Comparison of ENCODE assay signal across 1 cellular context in the genomic region with DNA sequence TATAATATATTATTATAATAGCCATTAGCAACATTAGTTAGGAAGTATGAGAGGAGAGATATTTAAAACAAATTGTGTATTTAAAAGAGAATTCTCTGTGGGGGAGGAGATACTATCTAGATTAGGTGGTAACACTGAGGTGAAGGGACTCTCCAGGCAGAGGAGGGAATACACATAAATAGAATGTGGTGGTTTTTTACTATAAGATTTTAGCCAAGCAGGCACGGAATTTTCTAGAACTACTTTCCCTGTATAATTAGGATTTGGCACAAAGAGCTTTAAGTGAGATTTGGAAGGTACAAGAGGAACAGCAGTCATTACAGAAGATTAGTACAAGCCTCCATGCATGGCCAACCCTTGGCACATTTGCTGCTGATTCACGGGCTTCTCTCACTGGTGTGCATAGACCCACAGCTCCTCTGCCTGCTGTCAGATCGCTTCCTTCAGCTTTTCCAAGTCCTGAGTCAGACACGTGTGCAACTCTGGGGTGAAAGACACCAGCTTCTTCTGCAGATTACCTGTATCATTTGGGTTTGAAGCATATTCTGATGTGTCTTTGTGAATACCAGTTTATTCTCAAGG.
TF ChIP-seq lines count a peak whose summit lies in the region.

No MANE protein-coding gene starts in this region.

TF ChIP-seq in GM12878, 131 proteins besides CTCF, POLR2A, EP300 and RAD21 (continued from another document and continues in another):
- TF ChIP-seq JUNB (IDR thresholded peaks at IDR 0.05) (0 out of 2 replicates have a peak, but pooled peaks have one; percentile 9), CBX3 (IDR thresholded peaks at IDR 0.05; ENCODE audit: borderline replicate concordance, low read depth) (no peak), TBL1XR1 (IDR thresholded peaks at IDR 0.05; ENCODE audit: low read depth, low read length) (no peak), CHD2 (IDR thresholded peaks at IDR 0.05; ENCODE audit: borderline replicate concordance, low read depth, low read length) (no peak), E2F8 (IDR thresholded peaks at IDR 0.05; ENCODE audit: low read depth, partially characterized antibody) (no peak), ZNF274 (IDR thresholded peaks at IDR 0.05; ENCODE audit: insufficient read depth, insufficient read length) (no peak), MEF2A (IDR thresholded peaks at IDR 0.05; ENCODE audit: insufficient read depth, low read depth, low read length) (peak; percentile 75), HDAC2 (IDR thresholded peaks at IDR 0.05) (no peak), MXI1 (IDR thresholded peaks at IDR 0.05; ENCODE audit: low read depth, low read length) (no peak), SKIL (IDR thresholded peaks at IDR 0.05; ENCODE audit: low read depth, poor library complexity, severe bottlenecking) (peak; percentile 29), E4F1 (IDR thresholded peaks at IDR 0.05; ENCODE audit: borderline replicate concordance, partially characterized antibody) (no peak), HDGF (IDR thresholded peaks at IDR 0.05) (no peak), RUNX3 (IDR thresholded peaks at IDR 0.05; ENCODE audit: low read length) (peak; percentile 77), MLLT1 (IDR thresholded peaks at IDR 0.05) (0 out of 2 replicates have a peak, but pooled peaks have one; percentile 9), NBN (IDR thresholded peaks at IDR 0.05) (no peak), RCOR1 (conservative IDR thresholded peaks at IDR 0.05; ENCODE audit: low read depth, low read length) (no peak), MAX (IDR thresholded peaks at IDR 0.05; ENCODE audit: low read depth, low read length) (no peak), ZBED1 (IDR thresholded peaks at IDR 0.05; ENCODE audit: borderline replicate concordance) (no peak), PRDM15 (CRISPR knock-in tag; IDR thresholded peaks at IDR 0.05) (no peak), ETV6 (conservative IDR thresholded peaks at IDR 0.05 in 1 of 2, IDR thresholded peaks at IDR 0.05 in 1 of 2; ENCODE audit: borderline replicate concordance in 1 of 2, low read depth in 1 of 2) (no peak), CEBPB (IDR thresholded peaks at IDR 0.05; ENCODE audit: borderline replicate concordance in 1 of 2, low read depth in 2 of 2, low read length in 2 of 2) (no peak), ZNF384 (IDR thresholded peaks at IDR 0.05; ENCODE audit: borderline replicate concordance, low read depth, low read length) (no peak), BCL11A (IDR thresholded peaks at IDR 0.05; ENCODE audit: low read depth, low read length) (0 out of 2 replicates have a peak, but pooled peaks have one; percentile 13), ZBTB11 (CRISPR knock-in tag; IDR thresholded peaks at IDR 0.05) (no peak)
- TF ChIP-seq, protein P1, sequence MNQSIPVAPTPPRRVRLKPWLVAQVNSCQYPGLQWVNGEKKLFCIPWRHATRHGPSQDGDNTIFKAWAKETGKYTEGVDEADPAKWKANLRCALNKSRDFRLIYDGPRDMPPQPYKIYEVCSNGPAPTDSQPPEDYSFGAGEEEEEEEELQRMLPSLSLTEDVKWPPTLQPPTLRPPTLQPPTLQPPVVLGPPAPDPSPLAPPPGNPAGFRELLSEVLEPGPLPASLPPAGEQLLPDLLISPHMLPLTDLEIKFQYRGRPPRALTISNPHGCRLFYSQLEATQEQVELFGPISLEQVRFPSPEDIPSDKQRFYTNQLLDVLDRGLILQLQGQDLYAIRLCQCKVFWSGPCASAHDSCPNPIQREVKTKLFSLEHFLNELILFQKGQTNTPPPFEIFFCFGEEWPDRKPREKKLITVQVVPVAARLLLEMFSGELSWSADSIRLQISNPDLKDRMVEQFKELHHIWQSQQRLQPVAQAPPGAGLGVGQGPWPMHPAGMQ (IDR thresholded peaks at IDR 0.05; ENCODE audit: borderline replicate concordance): no peak
- TF ChIP-seq, protein P2, sequence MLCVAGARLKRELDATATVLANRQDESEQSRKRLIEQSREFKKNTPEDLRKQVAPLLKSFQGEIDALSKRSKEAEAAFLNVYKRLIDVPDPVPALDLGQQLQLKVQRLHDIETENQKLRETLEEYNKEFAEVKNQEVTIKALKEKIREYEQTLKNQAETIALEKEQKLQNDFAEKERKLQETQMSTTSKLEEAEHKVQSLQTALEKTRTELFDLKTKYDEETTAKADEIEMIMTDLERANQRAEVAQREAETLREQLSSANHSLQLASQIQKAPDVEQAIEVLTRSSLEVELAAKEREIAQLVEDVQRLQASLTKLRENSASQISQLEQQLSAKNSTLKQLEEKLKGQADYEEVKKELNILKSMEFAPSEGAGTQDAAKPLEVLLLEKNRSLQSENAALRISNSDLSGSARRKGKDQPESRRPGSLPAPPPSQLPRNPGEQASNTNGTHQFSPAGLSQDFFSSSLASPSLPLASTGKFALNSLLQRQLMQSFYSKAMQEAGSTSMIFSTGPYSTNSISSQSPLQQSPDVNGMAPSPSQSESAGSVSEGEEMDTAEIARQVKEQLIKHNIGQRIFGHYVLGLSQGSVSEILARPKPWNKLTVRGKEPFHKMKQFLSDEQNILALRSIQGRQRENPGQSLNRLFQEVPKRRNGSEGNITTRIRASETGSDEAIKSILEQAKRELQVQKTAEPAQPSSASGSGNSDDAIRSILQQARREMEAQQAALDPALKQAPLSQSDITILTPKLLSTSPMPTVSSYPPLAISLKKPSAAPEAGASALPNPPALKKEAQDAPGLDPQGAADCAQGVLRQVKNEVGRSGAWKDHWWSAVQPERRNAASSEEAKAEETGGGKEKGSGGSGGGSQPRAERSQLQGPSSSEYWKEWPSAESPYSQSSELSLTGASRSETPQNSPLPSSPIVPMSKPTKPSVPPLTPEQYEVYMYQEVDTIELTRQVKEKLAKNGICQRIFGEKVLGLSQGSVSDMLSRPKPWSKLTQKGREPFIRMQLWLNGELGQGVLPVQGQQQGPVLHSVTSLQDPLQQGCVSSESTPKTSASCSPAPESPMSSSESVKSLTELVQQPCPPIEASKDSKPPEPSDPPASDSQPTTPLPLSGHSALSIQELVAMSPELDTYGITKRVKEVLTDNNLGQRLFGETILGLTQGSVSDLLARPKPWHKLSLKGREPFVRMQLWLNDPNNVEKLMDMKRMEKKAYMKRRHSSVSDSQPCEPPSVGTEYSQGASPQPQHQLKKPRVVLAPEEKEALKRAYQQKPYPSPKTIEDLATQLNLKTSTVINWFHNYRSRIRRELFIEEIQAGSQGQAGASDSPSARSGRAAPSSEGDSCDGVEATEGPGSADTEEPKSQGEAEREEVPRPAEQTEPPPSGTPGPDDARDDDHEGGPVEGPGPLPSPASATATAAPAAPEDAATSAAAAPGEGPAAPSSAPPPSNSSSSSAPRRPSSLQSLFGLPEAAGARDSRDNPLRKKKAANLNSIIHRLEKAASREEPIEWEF (IDR thresholded peaks at IDR 0.05; ENCODE audit: insufficient replicate concordance, low read depth, low read length): no peak
